ENCODE assay signal across 1 cellular context in the genomic region with DNA sequence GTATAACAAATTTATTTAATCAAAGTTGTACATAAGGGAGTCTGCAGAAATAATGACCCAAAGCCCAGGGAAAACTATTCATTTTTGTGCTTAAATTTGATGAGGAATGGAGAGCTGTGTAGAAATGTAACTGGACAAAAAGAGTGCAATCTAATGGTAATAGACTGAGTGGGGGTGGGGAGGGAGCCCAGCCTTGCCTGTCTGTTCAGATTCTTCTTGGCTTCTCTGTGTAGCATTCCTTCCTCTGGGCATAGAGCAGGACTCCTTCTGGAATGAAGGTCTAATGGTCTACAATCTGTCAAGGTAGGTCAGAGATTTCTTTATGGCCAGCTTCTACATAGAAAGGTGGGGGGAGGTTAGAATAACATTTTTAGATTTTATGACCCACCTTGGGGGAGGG.
TF ChIP-seq lines count a peak whose summit lies in the region.

No MANE protein-coding gene starts in this region.

TF ChIP-seq in SK-N-SH treated with all-trans-retinoic acid at 6 μM for 48 hours, 23 proteins besides CTCF, POLR2A, EP300 and RAD21 (continued from another document):
- TF ChIP-seq, protein P1, sequence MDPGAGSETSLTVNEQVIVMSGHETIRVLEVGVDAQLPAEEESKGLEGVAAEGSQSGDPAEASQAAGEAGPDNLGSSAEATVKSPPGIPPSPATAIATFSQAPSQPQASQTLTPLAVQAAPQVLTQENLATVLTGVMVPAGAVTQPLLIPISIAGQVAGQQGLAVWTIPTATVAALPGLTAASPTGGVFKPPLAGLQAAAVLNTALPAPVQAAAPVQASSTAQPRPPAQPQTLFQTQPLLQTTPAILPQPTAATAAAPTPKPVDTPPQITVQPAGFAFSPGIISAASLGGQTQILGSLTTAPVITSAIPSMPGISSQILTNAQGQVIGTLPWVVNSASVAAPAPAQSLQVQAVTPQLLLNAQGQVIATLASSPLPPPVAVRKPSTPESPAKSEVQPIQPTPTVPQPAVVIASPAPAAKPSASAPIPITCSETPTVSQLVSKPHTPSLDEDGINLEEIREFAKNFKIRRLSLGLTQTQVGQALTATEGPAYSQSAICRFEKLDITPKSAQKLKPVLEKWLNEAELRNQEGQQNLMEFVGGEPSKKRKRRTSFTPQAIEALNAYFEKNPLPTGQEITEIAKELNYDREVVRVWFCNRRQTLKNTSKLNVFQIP (CRISPR knock-in tag; IDR thresholded peaks at IDR 0.05; ENCODE audit: borderline replicate concordance, low read depth), result no peak
- TF ChIP-seq, protein P2, sequence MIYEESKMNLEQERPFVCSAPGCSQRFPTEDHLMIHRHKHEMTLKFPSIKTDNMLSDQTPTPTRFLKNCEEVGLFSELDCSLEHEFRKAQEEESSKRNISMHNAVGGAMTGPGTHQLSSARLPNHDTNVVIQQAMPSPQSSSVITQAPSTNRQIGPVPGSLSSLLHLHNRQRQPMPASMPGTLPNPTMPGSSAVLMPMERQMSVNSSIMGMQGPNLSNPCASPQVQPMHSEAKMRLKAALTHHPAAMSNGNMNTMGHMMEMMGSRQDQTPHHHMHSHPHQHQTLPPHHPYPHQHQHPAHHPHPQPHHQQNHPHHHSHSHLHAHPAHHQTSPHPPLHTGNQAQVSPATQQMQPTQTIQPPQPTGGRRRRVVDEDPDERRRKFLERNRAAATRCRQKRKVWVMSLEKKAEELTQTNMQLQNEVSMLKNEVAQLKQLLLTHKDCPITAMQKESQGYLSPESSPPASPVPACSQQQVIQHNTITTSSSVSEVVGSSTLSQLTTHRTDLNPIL (CRISPR knock-in tag; IDR thresholded peaks at IDR 0.05; ENCODE audit: low read depth), result no peak
- TF ChIP-seq ISL1 (CRISPR knock-in tag; IDR thresholded peaks at IDR 0.05) (no peak), ZC3H10 (CRISPR knock-in tag; IDR thresholded peaks at IDR 0.05) (no peak), BACH2 (CRISPR knock-in tag; IDR thresholded peaks at IDR 0.05; ENCODE audit: borderline replicate concordance) (no peak), PPARA (CRISPR knock-in tag; IDR thresholded peaks at IDR 0.05; ENCODE audit: borderline replicate concordance) (no peak)
- TF ChIP-seq, protein P3, sequence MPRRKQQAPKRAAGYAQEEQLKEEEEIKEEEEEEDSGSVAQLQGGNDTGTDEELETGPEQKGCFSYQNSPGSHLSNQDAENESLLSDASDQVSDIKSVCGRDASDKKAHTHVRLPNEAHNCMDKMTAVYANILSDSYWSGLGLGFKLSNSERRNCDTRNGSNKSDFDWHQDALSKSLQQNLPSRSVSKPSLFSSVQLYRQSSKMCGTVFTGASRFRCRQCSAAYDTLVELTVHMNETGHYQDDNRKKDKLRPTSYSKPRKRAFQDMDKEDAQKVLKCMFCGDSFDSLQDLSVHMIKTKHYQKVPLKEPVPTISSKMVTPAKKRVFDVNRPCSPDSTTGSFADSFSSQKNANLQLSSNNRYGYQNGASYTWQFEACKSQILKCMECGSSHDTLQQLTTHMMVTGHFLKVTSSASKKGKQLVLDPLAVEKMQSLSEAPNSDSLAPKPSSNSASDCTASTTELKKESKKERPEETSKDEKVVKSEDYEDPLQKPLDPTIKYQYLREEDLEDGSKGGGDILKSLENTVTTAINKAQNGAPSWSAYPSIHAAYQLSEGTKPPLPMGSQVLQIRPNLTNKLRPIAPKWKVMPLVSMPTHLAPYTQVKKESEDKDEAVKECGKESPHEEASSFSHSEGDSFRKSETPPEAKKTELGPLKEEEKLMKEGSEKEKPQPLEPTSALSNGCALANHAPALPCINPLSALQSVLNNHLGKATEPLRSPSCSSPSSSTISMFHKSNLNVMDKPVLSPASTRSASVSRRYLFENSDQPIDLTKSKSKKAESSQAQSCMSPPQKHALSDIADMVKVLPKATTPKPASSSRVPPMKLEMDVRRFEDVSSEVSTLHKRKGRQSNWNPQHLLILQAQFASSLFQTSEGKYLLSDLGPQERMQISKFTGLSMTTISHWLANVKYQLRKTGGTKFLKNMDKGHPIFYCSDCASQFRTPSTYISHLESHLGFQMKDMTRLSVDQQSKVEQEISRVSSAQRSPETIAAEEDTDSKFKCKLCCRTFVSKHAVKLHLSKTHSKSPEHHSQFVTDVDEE (CRISPR knock-in tag; IDR thresholded peaks at IDR 0.05), result no peak
